In the genomic region with DNA sequence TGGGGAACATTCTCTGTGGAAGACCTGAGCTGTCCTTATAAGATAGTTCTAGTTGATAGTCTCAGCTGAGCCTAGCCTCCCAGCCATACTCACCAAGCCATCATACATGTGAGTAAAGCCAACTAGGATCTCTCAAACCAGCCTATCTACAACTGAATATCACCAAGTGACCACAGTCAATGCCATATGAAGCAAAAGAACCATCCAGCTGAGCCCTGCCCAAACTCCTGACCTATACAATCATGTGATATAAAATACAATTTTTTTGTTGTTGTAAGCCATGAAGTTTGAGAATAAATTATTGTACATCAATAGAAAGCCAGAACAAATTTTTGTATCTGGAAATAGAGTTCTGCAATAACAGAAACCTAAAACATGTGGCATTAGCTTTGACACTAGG, we compare ENCODE assay signal across 35 cellular contexts.
DNase-seq lines count a peak whose midpoint lies in the region; ATAC-seq, FAIRE-seq and TF ChIP-seq lines count a peak whose summit lies in the region.
"Had no signal": no experiment of that assay in that cellular context is flagged by ENCODE, and none has a peak within 500 bp of the region (broad histone marks: within the 10 kb centered on the region; RNA-seq: fewer than 3 reads in every experiment).

No MANE protein-coding gene starts in this region.

- peaks cover 21% of the 10 kb centered on the region for H3K4me1 Mint-ChIP-seq in GM23338
- H3K4me1 Mint-ChIP-seq: B cell; CD14-positive monocyte; CD4-positive, alpha-beta memory T cell; CD4-positive, CD25-positive, alpha-beta regulatory T cell; CD8-positive, alpha-beta memory T cell had no signal

- POLR2A ChIA-PET in HepG2 (lab: Yijun Ruan, JAX) = no interaction called here
- POLR2A ChIA-PET in HEK293 (lab: Yijun Ruan, JAX) = no interaction called here

- TF ChIP-seq EP300 in HepG2 (IDR thresholded peaks at IDR 0.05; ENCODE audit: low read depth in 2 of 2, low read length in 2 of 2) = no peak
- no peak for TF ChIP-seq EP300 in HepG2 (CRISPR knock-in tag; IDR thresholded peaks at IDR 0.05; ENCODE audit: borderline replicate concordance)

- BruUV-seq in HepG2 (replicated peaks; lab: Mats Ljungman, UMichigan) = no TSS peak

- no peaks in the 10 kb centered on the region for H3K27me3 ChIP-seq in HepG2 (ENCODE audit: control insufficient read depth in 1 of 2, insufficient read depth in 2 of 2, low read length in 2 of 2)
- H3K27me3 ChIP-seq in right lobe of liver = no peaks in the 10 kb centered on the region
- no peaks in the 10 kb centered on the region for H3K27me3 ChIP-seq in GM23338 (ENCODE audit: insufficient read depth)
- H3K27me3 ChIP-seq: BE2C; BLaER1; BLaER1 treated with 17β-estradiol and CSF1 and Interleukin-3, amounts not matched to agents 10 nM and 100 nM had no signal

- no peaks in the 10 kb centered on the region for H4K20me1 ChIP-seq in HepG2 (ENCODE audit: insufficient read depth, low read length)
- no peaks in the 10 kb centered on the region for H4K20me1 ChIP-seq in GM23338 (replicated peaks; ENCODE audit: insufficient read depth)
- H4K20me1 ChIP-seq: BLaER1; BLaER1 treated with 17β-estradiol and CSF1 and Interleukin-3, amounts not matched to agents 10 nM and 100 nM had no signal

- no peak overlapping the region for H3K27ac Mint-ChIP-seq in GM23338
- H3K27ac Mint-ChIP-seq: B cell; CD14-positive monocyte; CD4-positive, alpha-beta memory T cell; CD4-positive, alpha-beta T cell; CD4-positive, CD25-positive, alpha-beta regulatory T cell; CD8-positive, alpha-beta memory T cell; CD8-positive, alpha-beta T cell had no signal

- TF ChIP-seq POLR2A in HepG2 (IDR thresholded peaks at IDR 0.05; ENCODE audit: insufficient read depth in 1 of 2, low read depth in 2 of 2, low read length in 2 of 2) (no peak), right lobe of liver (IDR thresholded peaks at IDR 0.05) (no peak)

- no peaks in the 10 kb centered on the region for H3K36me3 ChIP-seq in HepG2 (replicated peaks in 1 of 2; ENCODE audit: control insufficient read depth in 1 of 2, insufficient read depth in 2 of 2, low read length in 2 of 2)
- no peaks in the 10 kb centered on the region for H3K36me3 ChIP-seq in right lobe of liver
- no peaks in the 10 kb centered on the region for H3K36me3 ChIP-seq in GM23338 (ENCODE audit: insufficient read depth)
- H3K36me3 ChIP-seq in HEK293 (ENCODE audit: control insufficient read depth in 2 of 2, insufficient read depth in 1 of 2, low read length in 2 of 2) = no peaks in the 10 kb centered on the region
- H3K36me3 ChIP-seq: BE2C; BLaER1; BLaER1 treated with 17β-estradiol and CSF1 and Interleukin-3, amounts not matched to agents 10 nM and 100 nM had no signal

- H3K27me3 Mint-ChIP-seq in GM23338 (ENCODE audit: insufficient read depth, low read depth, poor library complexity) = peaks cover 2% of the 10 kb centered on the region
- H3K27me3 Mint-ChIP-seq: B cell; CD4-positive, alpha-beta memory T cell; CD4-positive, alpha-beta T cell; CD4-positive, CD25-positive, alpha-beta regulatory T cell; CD8-positive, alpha-beta memory T cell had no signal

- FAIRE-seq in HepG2 (lab: Jason Lieb, UNC) = no peak
- FAIRE-seq in RCC 7860 (lab: Jason Lieb, UNC) = no peak
- FAIRE-seq: A204.1, A549, D721Med had no signal

- in situ Hi-C loops in HepG2 (cut with HindIII; ENCODE audit: extremely low pct_ligation_motif_present, low pct_unique_long_range_greater_than_20kb) = no loop called here

- peaks cover 17% of the 10 kb centered on the region for H3K36me3 Mint-ChIP-seq in GM23338 (ENCODE audit: low read depth)
- H3K36me3 Mint-ChIP-seq: CD14-positive monocyte; CD4-positive, alpha-beta memory T cell; CD4-positive, CD25-positive, alpha-beta regulatory T cell; CD8-positive, alpha-beta memory T cell; CD8-positive, alpha-beta T cell had no signal

- no peak overlapping the region for H3K4me3 ChIP-seq in HepG2 (replicated peaks in 1 of 3; ENCODE audit: insufficient read depth in 1 of 3, low read depth in 2 of 3, low read length in 3 of 3)
- H3K4me3 ChIP-seq in right lobe of liver = no peak overlapping the region
- no peak overlapping the region for H3K4me3 ChIP-seq in GM23338
- no peak overlapping the region for H3K4me3 ChIP-seq in HEK293 (ENCODE audit: low read depth, low read length)
- H3K4me3 ChIP-seq: A549; BLaER1; BLaER1 treated with 17β-estradiol and CSF1 and Interleukin-3, amounts not matched to agents 10 nM and 100 nM had no signal

- intact Hi-C loops in HepG2 (cut with micrococcal nuclease; ENCODE audit: unreplicated experiment) = no loop called here
- intact Hi-C loops in right lobe of liver (cut with DNase I) = no loop called here

- CTCF ChIA-PET in HepG2 (lab: Yijun Ruan, JAX; ENCODE audit: low intra/inter-chr PET ratio, low total read pairs) (no interaction called here), HEK293 (lab: Yijun Ruan, JAX) (no interaction called here)

- H2AFZ ChIP-seq in HepG2 (ENCODE audit: low read length) (no peak overlapping the region), GM23338 (no peak overlapping the region)

- H3F3A ChIP-seq in GM23338 (replicated peaks; ENCODE audit: low read depth) = no peaks in the 10 kb centered on the region

- no peaks in the 10 kb centered on the region for H3K4me1 ChIP-seq in HepG2 (ENCODE audit: insufficient read depth, low read length)
- no peaks in the 10 kb centered on the region for H3K4me1 ChIP-seq in right lobe of liver
- peaks cover 11% of the 10 kb centered on the region; the same call in 1 of the 2 replicates for H3K4me1 ChIP-seq in GM23338 (ENCODE audit: insufficient read depth)
- no peaks in the 10 kb centered on the region for H3K4me1 ChIP-seq in HEK293 (ENCODE audit: control insufficient read depth, insufficient read depth, low read length)
- H3K4me1 ChIP-seq: BE2C; BLaER1; BLaER1 treated with 17β-estradiol and CSF1 and Interleukin-3, amounts not matched to agents 10 nM and 100 nM; Caco-2 had no signal

- no peak overlapping the region for H3K4me2 ChIP-seq in HepG2 (ENCODE audit: low read depth, low read length)
- no peak overlapping the region for H3K4me2 ChIP-seq in GM23338
- H3K4me2 ChIP-seq: A549; BLaER1; BLaER1 treated with 17β-estradiol and CSF1 and Interleukin-3, amounts not matched to agents 10 nM and 100 nM had no signal

- H3K79me2 ChIP-seq in HepG2 (ENCODE audit: insufficient read depth, low read length) = no peaks in the 10 kb centered on the region
- H3K79me2 ChIP-seq in GM23338 (replicated peaks; ENCODE audit: insufficient read depth) = no peaks in the 10 kb centered on the region

- H3K9me2 ChIP-seq in GM23338 (ENCODE audit: insufficient read depth) = peaks cover 4% of the 10 kb centered on the region; the same call in 1 of the 2 replicates

- ATAC-seq in HepG2 (no peak), right lobe of liver (no peak), GM23338 (no peak), GM18868 (IDR thresholded peaks at IDR 0.05; ENCODE audit: unreplicated experiment) (no peak)
- ATAC-seq: A549; CD8-positive, alpha-beta T cell had no signal

- DNase-seq in HepG2 (ENCODE audit: low spot score) = no peak
- DNase-seq in right lobe of liver = no peak
- no peak for DNase-seq in GM23338 (ENCODE audit: low spot score)
- no peak for DNase-seq in RCC 7860 (ENCODE audit: low spot score)
- DNase-seq: 8988T; ACHN; AML-193; BE2C; C1 segment of cervical spinal cord; Caco-2; Calu3; CD4-positive, alpha-beta memory T cell; CD4-positive, alpha-beta T cell; CD4-positive, CD25-positive, alpha-beta regulatory T cell; CD8-positive, alpha-beta memory T cell; CD8-positive, alpha-beta T cell; COR-L47; DMS 273 treated with DMSO at 0.1 percent for 48 hours; DMS153; DMS53; DMS79; DMS79 treated with DMSO at 0.1 percent for 48 hours; DND-41; EL had no signal

- H3K9ac ChIP-seq in HepG2 (ENCODE audit: insufficient read depth, low read depth, low read length) = no peak overlapping the region
- H3K9ac ChIP-seq: BLaER1; BLaER1 treated with 17β-estradiol and CSF1 and Interleukin-3, amounts not matched to agents 10 nM and 100 nM had no signal

- no peak overlapping the region for H3K27ac ChIP-seq in HepG2 (ENCODE audit: extremely low read length, insufficient read depth, low read length)
- no peak overlapping the region for H3K27ac ChIP-seq in right lobe of liver
- H3K27ac ChIP-seq in GM23338 (ENCODE audit: low read depth) = no peak overlapping the region
- H3K27ac ChIP-seq in HEK293 (ENCODE audit: extremely low read depth, low read depth, low read length) = no peak overlapping the region
- H3K27ac ChIP-seq: 22Rv1; A549; BLaER1; BLaER1 treated with 17β-estradiol and CSF1 and Interleukin-3, amounts not matched to agents 10 nM and 100 nM; C4-2B had no signal

- TF ChIP-seq CTCF in HepG2 (CRISPR knock-in tag; IDR thresholded peaks at IDR 0.05) (no peak), right lobe of liver (IDR thresholded peaks at IDR 0.05) (no peak), GM23338 (conservative IDR thresholded peaks at IDR 0.05; ENCODE audit: low read depth in 2 of 2) (no peak), HEK293 (tag by site-specific recombination; IDR thresholded peaks at IDR 0.05) (no peak)

- TF ChIP-seq RAD21 in HepG2 (CRISPR knock-in tag; IDR thresholded peaks at IDR 0.05) = no peak

- H3K4me3 Mint-ChIP-seq in GM23338 = no peak overlapping the region
- H3K4me3 Mint-ChIP-seq: B cell; CD14-positive monocyte; CD4-positive, alpha-beta memory T cell; CD4-positive, alpha-beta T cell; CD4-positive, CD25-positive, alpha-beta regulatory T cell; CD8-positive, alpha-beta memory T cell; CD8-positive, alpha-beta T cell had no signal

- H3K9me3 ChIP-seq in HepG2 (ENCODE audit: low read length) = no peaks in the 10 kb centered on the region
- no peaks in the 10 kb centered on the region for H3K9me3 ChIP-seq in right lobe of liver
- no peaks in the 10 kb centered on the region for H3K9me3 ChIP-seq in HEK293 (ENCODE audit: control insufficient read depth, insufficient read depth, low read depth, low read length)
- H3K9me3 ChIP-seq: A549, BE2C, BLaER1, Caco-2 had no signal

- peaks cover 9% of the 10 kb centered on the region for H3K9me3 Mint-ChIP-seq in GM23338

TF ChIP-seq in HepG2, 621 proteins besides CTCF, POLR2A, EP300 and RAD21:
- no peak for TF ChIP-seq ZNF83 (CRISPR knock-in tag; IDR thresholded peaks at IDR 0.05; ENCODE audit: borderline replicate concordance)
- TF ChIP-seq ZNF331 (CRISPR knock-in tag; IDR thresholded peaks at IDR 0.05) = peak; percentile 99

TF ChIP-seq in GM23338, 12 proteins besides CTCF, POLR2A, EP300 and RAD21:
- TF ChIP-seq NANOG (IDR thresholded peaks at IDR 0.05; ENCODE audit: borderline replicate concordance) = no peak
- peak; percentile 93 for TF ChIP-seq ZNF331 (CRISPR knock-in tag; IDR thresholded peaks at IDR 0.05; ENCODE audit: low read depth)

TF ChIP-seq in HEK293, 187 proteins besides CTCF, POLR2A, EP300 and RAD21:
- TF ChIP-seq ZEB2 (tag by site-specific recombination; IDR thresholded peaks at IDR 0.05) (no peak), SETDB1 (IDR thresholded peaks at IDR 0.05; ENCODE audit: insufficient read length, low read length) (peak; percentile 67)
TF ChIP-seq in HEK293: peak in this region for 1.
